ENCODE assay signal across 12 cellular contexts in genomic region chr11:60767388-60767811, GRCh38. TPM values are rescaled to one million over a fixed set of nuclear protein-coding genes. Genes with fewer than 3 reads are reported as not detected.
DNase-seq lines count a peak whose midpoint lies in the region; ATAC-seq and TF ChIP-seq lines count a peak whose summit lies in the region.
"Had no signal": no experiment of that assay in that cellular context is flagged by ENCODE, and none has a peak within 500 bp of the region (broad histone marks: within the 10 kb centered on the region; RNA-seq: fewer than 3 reads in every experiment).

No MANE protein-coding gene starts in this region.

- CTCF ChIA-PET in BJ (lab: Yijun Ruan, JAX), result interaction anchor here (2.1 kb wide), 1 partner anchor 8 kb away, joined by 10 read pairs; no protein-coding TSS in a partner anchor
- CTCF ChIA-PET in CD8-positive, alpha-beta T cell (lab: Charles Lee), result interaction anchor here (0.7 to 1.2 kb wide), 3 partner anchors 8 to 61 kb away, joined by 3 to 5 read pairs (median 3); no protein-coding TSS in a partner anchor

- H3K27ac ChIP-seq in CD8-positive, alpha-beta T cell (ENCODE audit: low read depth, low read length), result no peak overlapping the region
- H3K27ac ChIP-seq: breast epithelium, stomach had no signal

- no peak for ATAC-seq in CD8-positive, alpha-beta T cell

- H3K36me3 Mint-ChIP-seq in mesothelial cell of epicardium, result no peaks in the 10 kb centered on the region
- no peaks in the 10 kb centered on the region for H3K36me3 Mint-ChIP-seq in CD8-positive, alpha-beta T cell

- DNase-seq in BJ (ENCODE audit: low read depth) (no peak), GM20000 (ENCODE audit: low spot score) (peak; percentile 51), cardiac fibroblast (ENCODE audit: low read depth in 2 of 2) (no peak), mesothelial cell of epicardium (ENCODE audit: low spot score in 2 of 2, unreplicated experiment in 2 of 2) (no peak), mucosa of gallbladder (ENCODE audit: low spot score) (no peak), NCI-H187 treated with DMSO at 0.1 percent for 48 hours (lab: John Stamatoyannopoulos, UW) (no peak), NCI-H524 (lab: John Stamatoyannopoulos, UW) (no peak)
- no peak for DNase-seq in CD8-positive, alpha-beta T cell
- DNase-seq: NCI-H446, right cardiac atrium, stomach had no signal

- H3K4me3 ChIP-seq in BJ (ENCODE audit: low read depth, low read length) (no peak overlapping the region), cardiac fibroblast (replicated peaks in 1 of 2; ENCODE audit: low read depth in 2 of 2, low read length in 2 of 2) (no peak overlapping the region)
- no peak overlapping the region for H3K4me3 ChIP-seq in CD8-positive, alpha-beta T cell (ENCODE audit: low read depth, low read length)
- H3K4me3 ChIP-seq: breast epithelium, stomach had no signal

- no peaks in the 10 kb centered on the region for H3K4me1 ChIP-seq in CD8-positive, alpha-beta T cell (ENCODE audit: insufficient read depth, low read length)
- H3K4me1 ChIP-seq: breast epithelium, stomach had no signal

- H3K27ac Mint-ChIP-seq in mesothelial cell of epicardium, result no peak overlapping the region
- H3K27ac Mint-ChIP-seq in CD8-positive, alpha-beta T cell, result no peak overlapping the region

- no peaks in the 10 kb centered on the region for H3K36me3 ChIP-seq in BJ (ENCODE audit: control insufficient read depth, insufficient read depth, low read length)
- no peaks in the 10 kb centered on the region for H3K36me3 ChIP-seq in CD8-positive, alpha-beta T cell (ENCODE audit: insufficient read depth, low read length)
- H3K36me3 ChIP-seq: breast epithelium, stomach had no signal

- H3K27me3 ChIP-seq in BJ (ENCODE audit: control insufficient read depth, insufficient read depth, low read length), result peaks cover 1% of the 10 kb centered on the region; the same call in 1 of the 2 replicates
- H3K27me3 ChIP-seq in CD8-positive, alpha-beta T cell (ENCODE audit: insufficient read depth, low read length), result no peaks in the 10 kb centered on the region

- TF ChIP-seq CTCF in BJ (IDR thresholded peaks at IDR 0.05; ENCODE audit: insufficient read depth, low read depth, low read length) (peak; percentile 52), GM20000 (IDR thresholded peaks at IDR 0.05; ENCODE audit: extremely low read depth, missing control alignments) (peak; percentile 51), cardiac fibroblast (IDR thresholded peaks at IDR 0.05; ENCODE audit: low read depth, low read length) (peak; percentile 46), mesothelial cell of epicardium (IDR thresholded peaks at IDR 0.05; ENCODE audit: unreplicated experiment) (peak; percentile 40)
- TF ChIP-seq CTCF in CD8-positive, alpha-beta T cell (IDR thresholded peaks at IDR 0.05), result no peak

- H3K9me3 Mint-ChIP-seq in mesothelial cell of epicardium, result no peaks in the 10 kb centered on the region
- no peaks in the 10 kb centered on the region for H3K9me3 Mint-ChIP-seq in CD8-positive, alpha-beta T cell

- intact Hi-C loops in CD8-positive, alpha-beta T cell (cut with DNase I, micrococcal nuclease), result no loop called here

- H3K27me3 Mint-ChIP-seq in mesothelial cell of epicardium (ENCODE audit: low read depth), result peaks cover 5% of the 10 kb centered on the region
- H3K27me3 Mint-ChIP-seq in CD8-positive, alpha-beta T cell (ENCODE audit: low read depth), result peaks cover 31% of the 10 kb centered on the region

- H3K4me3 Mint-ChIP-seq in mesothelial cell of epicardium, result no peak overlapping the region
- no peak overlapping the region for H3K4me3 Mint-ChIP-seq in CD8-positive, alpha-beta T cell

- no peaks in the 10 kb centered on the region for H3K4me1 Mint-ChIP-seq in mesothelial cell of epicardium
- no peaks in the 10 kb centered on the region for H3K4me1 Mint-ChIP-seq in CD8-positive, alpha-beta T cell (ENCODE audit: low read depth)

- POLR2A ChIA-PET in BJ (lab: Charles Lee), result no interaction called here
- POLR2A ChIA-PET in CD8-positive, alpha-beta T cell (lab: Charles Lee), result no interaction called here

- H3K9me3 ChIP-seq in CD8-positive, alpha-beta T cell (ENCODE audit: low read length), result no peaks in the 10 kb centered on the region
- H3K9me3 ChIP-seq: breast epithelium, stomach had no signal

RNA-seq across cellular contexts. Expression of gene MS4A15, which starts 10.7 kb away (rescaled TPM):
- not detected in 2 replicates for polyA plus RNA-seq in BJ (2011; rRNA removed)
- not detected in 2 replicates for polyA minus RNA-seq in BJ (2011; rRNA and poly(A)+ RNA removed)
- 0.13 to 0.42 TPM (median 0.18 TPM) in 3 replicates for total RNA-seq in mesothelial cell of epicardium
- not detected for total RNA-seq in CD8-positive, alpha-beta T cell
- not detected for total RNA-seq in mucosa of gallbladder
- total RNA-seq: breast epithelium, right cardiac atrium, stomach had no signal
- polyA plus RNA-seq: right cardiac atrium, stomach had no signal

RNA-seq across cellular contexts. Expression of gene MS4A10, which starts 17.7 kb away (rescaled TPM):
- polyA plus RNA-seq in BJ (2011; rRNA removed), result not detected in 2 replicates
- polyA minus RNA-seq in BJ (2011; rRNA and poly(A)+ RNA removed), result not detected in 2 replicates
- total RNA-seq in mesothelial cell of epicardium, result not detected in 3 replicates
- not detected for total RNA-seq in CD8-positive, alpha-beta T cell
- not detected for total RNA-seq in mucosa of gallbladder
- total RNA-seq: breast epithelium, right cardiac atrium had no signal
- polyA plus RNA-seq: right cardiac atrium, stomach had no signal

RNA-seq across cellular contexts. Expression of gene MS4A18, which starts 42.9 kb away (rescaled TPM):
- not detected in 2 replicates for polyA plus RNA-seq in BJ (2011; rRNA removed)
- polyA minus RNA-seq in BJ (2011; rRNA and poly(A)+ RNA removed), result not detected in 2 replicates
- not detected in 3 replicates for total RNA-seq in mesothelial cell of epicardium
- not detected for total RNA-seq in CD8-positive, alpha-beta T cell
- not detected for total RNA-seq in mucosa of gallbladder
- total RNA-seq: breast epithelium, right cardiac atrium, stomach had no signal
- polyA plus RNA-seq: right cardiac atrium had no signal
